ENCODE assay signal across 18 cellular contexts in genomic region chr3:50637945-50638344, GRCh38. TPM values are rescaled to one million over a fixed set of nuclear protein-coding genes. Genes with fewer than 3 reads are reported as not detected.
DNase-seq lines count a peak whose midpoint lies in the region; ATAC-seq, FAIRE-seq and TF ChIP-seq lines count a peak whose summit lies in the region.
"Had no signal": no experiment of that assay in that cellular context is flagged by ENCODE, and none has a peak within 500 bp of the region (broad histone marks: within the 10 kb centered on the region; RNA-seq: fewer than 3 reads in every experiment).

No MANE protein-coding gene starts in this region.

- no peak overlapping the region for H3K4me2 ChIP-seq in H1 (ENCODE audit: insufficient read depth in 1 of 2, low read depth in 2 of 2, low read length in 2 of 2)

- H2AK5ac ChIP-seq in H1 (ENCODE audit: low read depth, low read length): no peak overlapping the region; the same call in 1 of the 2 replicates

- TF ChIP-seq EP300 in H1 (IDR thresholded peaks at IDR 0.05; ENCODE audit: borderline replicate concordance in 1 of 2, low read depth in 2 of 2, low read length in 2 of 2): no peak

- no peak overlapping the region for H3K14ac ChIP-seq in H1 (ENCODE audit: insufficient read length)

- H3K9me3 ChIP-seq in H1 (ENCODE audit: insufficient read depth in 2 of 2, low read depth in 1 of 2, low read length in 1 of 2): no peaks in the 10 kb centered on the region
- no peaks in the 10 kb centered on the region for H3K9me3 ChIP-seq in neutrophil
- H3K9me3 ChIP-seq: MG63, pancreas, uterus had no signal

- H3K27me3 Mint-ChIP-seq in activated CD4-positive, alpha-beta T cell treated with anti-CD3 and anti-CD28 coated beads, Interleukin-2, amount 10 ng/mL, durations not matched to agents 7 days and 5 days: no peaks in the 10 kb centered on the region
- H3K27me3 Mint-ChIP-seq: stimulated activated naive B cell treated with anti-CD40 and anti-IgM and Interleukin-4, amounts not matched to agents 10 μg/mL and 1 μg/mL and 100 μg/mL, for 72 hours had no signal

- H2BK20ac ChIP-seq in H1 (ENCODE audit: low read length): no peak overlapping the region; the same call in 1 of the 2 replicates

- no peak overlapping the region for H4K5ac ChIP-seq in H1 (ENCODE audit: insufficient read length, low read depth, low read length)

- no peak for TF ChIP-seq POLR2A in H1 (IDR thresholded peaks at IDR 0.05; ENCODE audit: control extremely low read depth in 1 of 2, low read depth in 2 of 2, low read length in 2 of 2)

- peak overlapping the region; percentile 71 for H3K27ac Mint-ChIP-seq in activated CD4-positive, alpha-beta T cell treated with anti-CD3 and anti-CD28 coated beads, Interleukin-2, amount 10 ng/mL, durations not matched to agents 7 days and 5 days

- H3K27me3 ChIP-seq in H1 (replicated peaks in 1 of 4; ENCODE audit: control insufficient read depth in 3 of 4, extremely low read depth in 1 of 4, insufficient read depth in 3 of 4, low read length in 3 of 4) (no peaks in the 10 kb centered on the region), neutrophil (no peaks in the 10 kb centered on the region)
- H3K27me3 ChIP-seq: MG63, pancreas, uterus had no signal

- WGBS in H1 (ENCODE audit: extremely low coverage in 1 of 2, insufficient coverage in 1 of 2, insufficient read length in 1 of 2, insufficient replicate concordance in 2 of 2, low coverage in 1 of 2, low lambda C conversion rate in 2 of 2, missing lambda C conversion rate in 1 of 2), 2 experiments: 87% methylated on average over 3 of the region's 3 CpGs; no CpG with 5 or more reads in 1 of the 2 experiments

- H3K56ac ChIP-seq in H1 (replicated peaks; ENCODE audit: insufficient read length, low read depth, low read length): no peak overlapping the region

- H3K79me2 ChIP-seq in H1 (ENCODE audit: control insufficient read depth in 1 of 2, insufficient read depth in 2 of 2, low read length in 2 of 2): peaks cover 0 to 12% of the 10 kb centered on the region in 2 experiments; a peak in 1 of 4 replicates

- H3K23me2 ChIP-seq in H1 (ENCODE audit: low read depth, low read length): 0 out of 2 replicates have a peak, but pooled peaks cover 1% of the 10 kb centered on the region

- H4K20me1 ChIP-seq in H1 (replicated peaks in 1 of 2; ENCODE audit: control insufficient read depth in 1 of 2, insufficient read depth in 2 of 2, low read length in 2 of 2): peaks cover 3 to 19% of the 10 kb centered on the region in 2 experiments

- no peak overlapping the region for H4K91ac ChIP-seq in H1 (replicated peaks; ENCODE audit: insufficient read length, low read length)

- POLR2A ChIA-PET in activated CD4-positive, alpha-beta T cell treated with anti-CD3 and anti-CD28 coated beads, Interleukin-2, amount 10 ng/mL, durations not matched to agents 7 days and 5 days (lab: Charles Lee): interaction anchor here (0.6 kb wide), 1 partner anchor 67 kb away, joined by 5 read pairs; no protein-coding TSS in a partner anchor
- POLR2A ChIA-PET in RWPE1 (lab: Yijun Ruan, JAX; ENCODE audit: low non-redundant PET): no interaction called here
- POLR2A ChIA-PET in H1 (lab: Charles Lee; ENCODE audit: partially characterized antibody): interaction anchor here (0.9 to 1.3 kb wide), 2 partner anchors 10 to 12 kb away, joined by 3 to 6 read pairs; no protein-coding TSS in a partner anchor

- H3K4me3 ChIP-seq in H1 (ENCODE audit: extremely low read depth in 1 of 4, insufficient read depth in 2 of 4, low read depth in 3 of 4, low read length in 4 of 4) (no peak overlapping the region), neutrophil (ENCODE audit: low read depth in 1 of 2, low read length in 1 of 2) (no peak overlapping the region)
- H3K4me3 ChIP-seq: MG63, pancreas, SK-N-MC, uterus had no signal

- peaks cover 35% of the 10 kb centered on the region for H3K36me3 Mint-ChIP-seq in activated CD4-positive, alpha-beta T cell treated with anti-CD3 and anti-CD28 coated beads, Interleukin-2, amount 10 ng/mL, durations not matched to agents 7 days and 5 days (ENCODE audit: low read depth)

- CTCF ChIA-PET in activated CD4-positive, alpha-beta T cell treated with anti-CD3 and anti-CD28 coated beads, Interleukin-2, amount 10 ng/mL, durations not matched to agents 7 days and 5 days (lab: Charles Lee): interaction anchor here (0.8 to 2.1 kb wide), 2 partner anchors 15 to 22 kb away, joined by 3 to 8 read pairs; no protein-coding TSS in a partner anchor
- CTCF ChIA-PET in RWPE1 (lab: Yijun Ruan, JAX) (no interaction called here), H1 (lab: Charles Lee; ENCODE audit: partially characterized antibody) (interaction anchor here (1.2 to 63.8 kb wide), 3 partner anchors 12 to 672 kb away, joined by 3 to 1262 read pairs (median 1262); partner anchors contain the start of genes CISH, DOCK3 and MAPKAPK3)

- H3K27ac ChIP-seq in RWPE1: peak overlapping the region; percentile 19
- no peak overlapping the region for H3K27ac ChIP-seq in H1 (ENCODE audit: low read depth, low read length)
- peak overlapping the region; percentile 79 for H3K27ac ChIP-seq in neutrophil
- H3K27ac ChIP-seq: pancreas, SK-N-MC, uterus had no signal

- no peak overlapping the region for H2BK15ac ChIP-seq in H1 (ENCODE audit: low read length)

- peaks cover 0 to 14% (median 0%) of the 10 kb centered on the region in 4 experiments; a peak in 3 of 8 replicates for H3K36me3 ChIP-seq in H1 (ENCODE audit: control insufficient read depth in 2 of 4, insufficient read depth in 4 of 4, low read length in 3 of 4)
- H3K36me3 ChIP-seq in neutrophil: peaks cover 52% of the 10 kb centered on the region
- H3K36me3 ChIP-seq: MG63, uterus had no signal

- H3K79me1 ChIP-seq in H1 (ENCODE audit: low read depth, low read length): peaks cover 16% of the 10 kb centered on the region; the same call in 1 of the 2 replicates

- no peak overlapping the region for H3K4me3 Mint-ChIP-seq in activated CD4-positive, alpha-beta T cell treated with anti-CD3 and anti-CD28 coated beads, Interleukin-2, amount 10 ng/mL, durations not matched to agents 7 days and 5 days
- H3K4me3 Mint-ChIP-seq: stimulated activated naive B cell treated with anti-CD40 and anti-IgM and Interleukin-4, amounts not matched to agents 10 μg/mL and 1 μg/mL and 100 μg/mL, for 72 hours had no signal

- peaks cover 51% of the 10 kb centered on the region for H3K4me1 Mint-ChIP-seq in activated CD4-positive, alpha-beta T cell treated with anti-CD3 and anti-CD28 coated beads, Interleukin-2, amount 10 ng/mL, durations not matched to agents 7 days and 5 days

- no peak overlapping the region for H4K8ac ChIP-seq in H1 (ENCODE audit: extremely low read depth, insufficient read depth, low read length)

- no peak for FAIRE-seq in H1 (lab: Jason Lieb, UNC)
- FAIRE-seq in urothelium cell line (lab: Jason Lieb, UNC): no peak
- FAIRE-seq: HepG2, pancreas had no signal

- H2BK120ac ChIP-seq in H1 (replicated peaks; ENCODE audit: low read depth, low read length): no peak overlapping the region

- no peak overlapping the region for H3K4ac ChIP-seq in H1 (replicated peaks; ENCODE audit: insufficient read length, low read depth, low read length)

- H3K23ac ChIP-seq in H1 (ENCODE audit: insufficient read length): no peak overlapping the region

- H3K9ac ChIP-seq in H1 (replicated peaks in 1 of 4; ENCODE audit: extremely low read depth in 1 of 4, low read depth in 3 of 4, low read length in 3 of 4): no peak overlapping the region

- H3K9me3 Mint-ChIP-seq in activated CD4-positive, alpha-beta T cell treated with anti-CD3 and anti-CD28 coated beads, Interleukin-2, amount 10 ng/mL, durations not matched to agents 7 days and 5 days: no peaks in the 10 kb centered on the region
- H3K9me3 Mint-ChIP-seq: stimulated activated naive B cell treated with anti-CD40 and anti-IgM and Interleukin-4, amounts not matched to agents 10 μg/mL and 1 μg/mL and 100 μg/mL, for 72 hours had no signal

- H3K18ac ChIP-seq in H1 (ENCODE audit: extremely low read depth, low read length): no peak overlapping the region

- TF ChIP-seq CTCF in RWPE1 (conservative IDR thresholded peaks at IDR 0.05; ENCODE audit: low read depth) (no peak), H1 (IDR thresholded peaks at IDR 0.05; ENCODE audit: control extremely low read depth in 1 of 3, insufficient read depth in 1 of 3, low read depth in 1 of 3, low read length in 3 of 3) (no peak), neutrophil (IDR thresholded peaks at IDR 0.05) (no peak)

- H3K4me1 ChIP-seq in H1 (replicated peaks in 1 of 4; ENCODE audit: control insufficient read depth in 3 of 4, insufficient read depth in 4 of 4, low read length in 3 of 4): peaks cover 2 to 15% (median 8%) of the 10 kb centered on the region in 4 experiments; a peak in 6 of 7 replicates
- H3K4me1 ChIP-seq in neutrophil (ENCODE audit: control insufficient read depth in 1 of 2, insufficient read depth in 1 of 2, low read depth in 1 of 2, low read length in 1 of 2): peaks cover 42 to 57% of the 10 kb centered on the region in 2 experiments
- H3K4me1 ChIP-seq: pancreas, uterus had no signal

- no peak for ATAC-seq in GM18502 (IDR thresholded peaks at IDR 0.05; ENCODE audit: poor library complexity, unreplicated experiment)
- ATAC-seq: HepG2; pancreas; stimulated activated naive B cell treated with anti-CD40 and anti-IgM and Interleukin-4, amounts not matched to agents 10 μg/mL and 1 μg/mL and 100 μg/mL, for 72 hours had no signal

- TF ChIP-seq RAD21 in H1 (IDR thresholded peaks at IDR 0.05 in 1 of 2, conservative IDR thresholded peaks at IDR 0.05 in 1 of 2; ENCODE audit: low read depth in 2 of 2, low read length in 2 of 2): no peak

- H2AFZ ChIP-seq in H1 (ENCODE audit: low read length): no peak overlapping the region

- DNase-seq in activated CD4-positive, alpha-beta T cell treated with anti-CD3 and anti-CD28 coated beads, Interleukin-2, amount 10 ng/mL, durations not matched to agents 7 days and 5 days: no peak
- DNase-seq in activated CD4-positive, alpha-beta T cell treated with anti-CD3 and anti-CD28 coated beads for 1 hour: no peak
- DNase-seq in RWPE1 (ENCODE audit: low spot score) (no peak), H1 (ENCODE audit: low read depth in 1 of 2, low spot score in 2 of 2) (no peak), urothelium cell line (ENCODE audit: low spot score) (no peak), NCI-H748 (lab: John Stamatoyannopoulos, UW; ENCODE audit: unreplicated experiment) (no peak)
- DNase-seq: caudate nucleus; effector CD8-positive, alpha-beta T cell; EL; MG63; NCI-H187 treated with DMSO at 0.1 percent for 48 hours; pancreas; stimulated activated naive B cell treated with anti-CD40 and anti-IgM and Interleukin-4, amounts not matched to agents 10 μg/mL and 1 μg/mL and 100 μg/mL, for 72 hours; uterus had no signal

- no peak overlapping the region; the same call in 1 of the 2 replicates for H2BK5ac ChIP-seq in H1 (ENCODE audit: low read depth, low read length)

- 0 out of 2 replicates have a peak overlapping the region, but pooled peaks have one; percentile 17 for H2BK12ac ChIP-seq in H1 (ENCODE audit: low read depth, low read length)

RNA-seq across cellular contexts. Expression of gene MAPKAPK3, which starts 21.0 kb away (rescaled TPM):
- total RNA-seq in activated CD4-positive, alpha-beta T cell treated with anti-CD3 and anti-CD28 coated beads, Interleukin-2, amount 10 ng/mL, durations not matched to agents 7 days and 5 days: 100 to 1,000 TPM; 135 to 140 TPM
- 52.7 and 65.4 TPM in 2 replicates for total RNA-seq in H1 (2021; fragmentation: NEBNext Ultra II Directional; extraction: Animal tissue kit (Norgen Biotek cat#: 25700))
- 87.9 and 99.8 TPM in 2 replicates for polyA plus RNA-seq in H1 (2011; rRNA removed)
- 82.8 TPM for polyA plus RNA-seq in H1 (2011; cell fraction: cytosol; rRNA removed)
- 79.2 TPM for polyA plus RNA-seq in H1 (2011; cell fraction: nucleus; rRNA removed)
- 48.0 to 63.0 TPM (median 59.2 TPM) in 4 replicates for polyA plus RNA-seq in H1 (2012, experiment 1 of 2)
- polyA plus RNA-seq in H1 (2012, experiment 2 of 2): 82.4 TPM
- polyA plus RNA-seq in H1 (2013, experiment 1 of 2): 39.1 TPM
- polyA plus RNA-seq in H1 (2013, experiment 2 of 2): 40.2 TPM
- polyA minus RNA-seq in H1 (2011; rRNA and poly(A)+ RNA removed): 77.9 and 129 TPM in 2 replicates
- polyA minus RNA-seq in H1 (2011; cell fraction: cytosol; rRNA and poly(A)+ RNA removed): 31.9 TPM
- 34.5 TPM for polyA minus RNA-seq in H1 (2011; cell fraction: nucleus; rRNA and poly(A)+ RNA removed)

RNA-seq across cellular contexts. Expression of gene CISH, which starts 26.4 kb away (rescaled TPM):
- 100 to 1,000 TPM; 300 to 308 TPM for total RNA-seq in activated CD4-positive, alpha-beta T cell treated with anti-CD3 and anti-CD28 coated beads, Interleukin-2, amount 10 ng/mL, durations not matched to agents 7 days and 5 days
- total RNA-seq in H1 (2021; fragmentation: NEBNext Ultra II Directional; extraction: Animal tissue kit (Norgen Biotek cat#: 25700)): 1.9 and 3.1 TPM in 2 replicates
- polyA plus RNA-seq in H1 (2011; rRNA removed): 2.2 and 3.0 TPM in 2 replicates
- 1.0 TPM for polyA plus RNA-seq in H1 (2011; cell fraction: cytosol; rRNA removed)
- 1.6 TPM for polyA plus RNA-seq in H1 (2011; cell fraction: nucleus; rRNA removed)
- 1.4 to 2.6 TPM (median 1.8 TPM) in 4 replicates for polyA plus RNA-seq in H1 (2012, experiment 1 of 2)
- 1.7 TPM for polyA plus RNA-seq in H1 (2012, experiment 2 of 2)
- polyA plus RNA-seq in H1 (2013, experiment 1 of 2): 1.7 TPM
- 1.7 TPM for polyA plus RNA-seq in H1 (2013, experiment 2 of 2)
- 1.8 TPM in 2 replicates for polyA minus RNA-seq in H1 (2011; rRNA and poly(A)+ RNA removed)
- 1.6 TPM for polyA minus RNA-seq in H1 (2011; cell fraction: cytosol; rRNA and poly(A)+ RNA removed)
- polyA minus RNA-seq in H1 (2011; cell fraction: nucleus; rRNA and poly(A)+ RNA removed): 2.2 TPM

RNA-seq across cellular contexts. Expression of gene DOCK3, which starts 36.8 kb away (rescaled TPM):
- 1 to 10 TPM in 1 of 2 experiments, under 1 TPM in 1; 1.00 to 1.1 TPM for total RNA-seq in activated CD4-positive, alpha-beta T cell treated with anti-CD3 and anti-CD28 coated beads, Interleukin-2, amount 10 ng/mL, durations not matched to agents 7 days and 5 days
- 4.6 and 5.0 TPM in 2 replicates for total RNA-seq in H1 (2021; fragmentation: NEBNext Ultra II Directional; extraction: Animal tissue kit (Norgen Biotek cat#: 25700))
- 2.7 and 3.6 TPM in 2 replicates for polyA plus RNA-seq in H1 (2011; rRNA removed)
- polyA plus RNA-seq in H1 (2011; cell fraction: cytosol; rRNA removed): 3.1 TPM
- polyA plus RNA-seq in H1 (2011; cell fraction: nucleus; rRNA removed): 13.9 TPM
- polyA plus RNA-seq in H1 (2012, experiment 1 of 2): 3.8 to 5.0 TPM (median 4.6 TPM) in 4 replicates
- polyA plus RNA-seq in H1 (2012, experiment 2 of 2): 0.35 TPM
- 2.4 TPM for polyA plus RNA-seq in H1 (2013, experiment 1 of 2)
- 2.2 TPM for polyA plus RNA-seq in H1 (2013, experiment 2 of 2)
- polyA minus RNA-seq in H1 (2011; rRNA and poly(A)+ RNA removed): 10.1 and 12.7 TPM in 2 replicates
- 3.2 TPM for polyA minus RNA-seq in H1 (2011; cell fraction: cytosol; rRNA and poly(A)+ RNA removed)
- polyA minus RNA-seq in H1 (2011; cell fraction: nucleus; rRNA and poly(A)+ RNA removed): 17.4 TPM
- total RNA-seq: HepG2 had no signal
- polyA plus RNA-seq: HepG2 had no signal

Comparison
In these comparisons a context has a peak if more than half of its experiments do, and no peak if none do; other contexts are left out.
1. RNA of gene CISH, which starts 26.4 kb away (total RNA-seq): 300 to 308 TPM in activated CD4-positive, alpha-beta T cell treated with anti-CD3 and anti-CD28 coated beads, Interleukin-2, amount 10 ng/mL, durations not matched to agents 7 days and 5 days; 1.9 to 3.1 TPM in H1; every median in the first group is over 10 times any median in the second.